In the genomic region with DNA sequence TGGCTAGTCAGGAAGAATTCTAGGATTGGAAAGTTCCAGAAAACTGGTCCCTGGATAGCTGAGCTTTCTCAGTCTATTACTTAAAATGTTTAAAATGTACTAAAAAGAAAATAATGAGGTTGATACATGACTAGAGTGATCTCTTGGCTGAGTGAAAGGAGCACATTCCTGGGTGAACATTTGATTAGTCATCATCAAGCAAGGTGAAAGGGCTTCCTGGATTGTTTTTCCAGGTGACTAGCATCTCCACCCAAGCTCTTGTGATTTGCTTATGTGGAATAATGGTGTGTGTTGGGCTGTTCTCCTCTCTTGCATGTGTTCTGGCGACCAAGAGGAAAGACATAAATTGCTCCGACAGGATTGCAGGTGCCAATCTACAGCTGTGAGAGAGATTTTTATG, we compare ENCODE assay signal across 13 cellular contexts. TPM values are rescaled to one million over a fixed set of nuclear protein-coding genes. Genes with fewer than 3 reads are reported as not detected.
DNase-seq lines count a peak whose midpoint lies in the region; ATAC-seq and TF ChIP-seq lines count a peak whose summit lies in the region.
"Had no signal": no experiment of that assay in that cellular context is flagged by ENCODE, and none has a peak within 500 bp of the region (broad histone marks: within the 10 kb centered on the region; RNA-seq: fewer than 3 reads in every experiment).

No MANE protein-coding gene starts in this region.

- H3K4me3 ChIP-seq in PC-9 (peak overlapping the region; percentile 14; the same call in 1 of the 2 replicates), epithelial cell of proximal tubule (ENCODE audit: low read depth, low read length) (no peak overlapping the region), trophoblast cell (ENCODE audit: low read depth, low read length) (no peak overlapping the region), neuronal stem cell (ENCODE audit: low read length in 2 of 2) (no peak overlapping the region)

- CTCF ChIA-PET in PC-9 (lab: Charles Lee) = no interaction called here

- H2AFZ ChIP-seq in PC-9 (no peak overlapping the region), trophoblast cell (ENCODE audit: insufficient read depth, low read length, poor library complexity) (no peak overlapping the region), neuronal stem cell (ENCODE audit: low read length) (no peak overlapping the region)

- no peak overlapping the region for H2BK12ac ChIP-seq in trophoblast cell (ENCODE audit: low read length)
- H2BK12ac ChIP-seq in neuronal stem cell (ENCODE audit: low read length) = no peak overlapping the region

- no peak overlapping the region for H3K18ac ChIP-seq in trophoblast cell (ENCODE audit: low read length)
- H3K18ac ChIP-seq in neuronal stem cell (ENCODE audit: low read length) = no peak overlapping the region

- H2AK5ac ChIP-seq in trophoblast cell (ENCODE audit: low read length) (no peak overlapping the region), neuronal stem cell (ENCODE audit: low read depth, low read length) (no peak overlapping the region)

- no peaks in the 10 kb centered on the region; the same call in 1 of the 2 replicates for H3K9me3 ChIP-seq in PC-9 (ENCODE audit: insufficient read depth, low read depth)
- H3K9me3 ChIP-seq in trophoblast cell (ENCODE audit: insufficient read depth, low read depth, low read length) = no peaks in the 10 kb centered on the region
- no peaks in the 10 kb centered on the region for H3K9me3 ChIP-seq in neuronal stem cell (replicated peaks in 1 of 2; ENCODE audit: control insufficient read depth in 2 of 2, insufficient read depth in 1 of 2, low read depth in 1 of 2, low read length in 2 of 2)

- H3K4me1 ChIP-seq in PC-9 (replicated peaks; ENCODE audit: insufficient read depth) (peaks cover 58% of the 10 kb centered on the region), trophoblast cell (ENCODE audit: control insufficient read depth in 1 of 2, insufficient read depth in 2 of 2, low read length in 2 of 2) (peaks cover 2 to 5% of the 10 kb centered on the region in 2 experiments), neuronal stem cell (ENCODE audit: control insufficient read depth in 2 of 2, insufficient read depth in 1 of 2, low read depth in 1 of 2, low read length in 2 of 2) (no peaks in the 10 kb centered on the region)

- peaks cover 29% of the 10 kb centered on the region for H3F3A ChIP-seq in PC-9 (ENCODE audit: insufficient read depth, low read depth)

- H3K27ac ChIP-seq in PC-9 (peak overlapping the region; percentile 94), trophoblast cell (ENCODE audit: low read depth, low read length) (peak overlapping the region; percentile 58), neuronal stem cell (replicated peaks; ENCODE audit: low read length) (no peak overlapping the region)

- no peak for ATAC-seq in HG03521 (IDR thresholded peaks at IDR 0.05; ENCODE audit: unreplicated experiment)
- ATAC-seq in HG03439 (IDR thresholded peaks at IDR 0.05; ENCODE audit: unreplicated experiment) = no peak

- no peaks in the 10 kb centered on the region for H4K20me1 ChIP-seq in PC-9 (ENCODE audit: insufficient read depth)

- peak overlapping the region; percentile 71 for H3K4me2 ChIP-seq in PC-9
- H3K4me2 ChIP-seq in trophoblast cell (ENCODE audit: low read length) = no peak overlapping the region
- no peak overlapping the region for H3K4me2 ChIP-seq in neuronal stem cell (ENCODE audit: insufficient read depth, low read length, poor library complexity, severe bottlenecking)

- no peak overlapping the region for H3K9ac ChIP-seq in trophoblast cell (ENCODE audit: low read length)
- no peak overlapping the region for H3K9ac ChIP-seq in neuronal stem cell (ENCODE audit: low read depth, low read length, poor library complexity)

- H2BK5ac ChIP-seq in trophoblast cell (ENCODE audit: low read depth, low read length, poor library complexity) (peak overlapping the region; percentile 65), neuronal stem cell (ENCODE audit: low read length) (no peak overlapping the region)

- no CpG with 5 or more reads among the region's 2 CpGs for WGBS in trophoblast cell (ENCODE audit: extremely low coverage, insufficient coverage, insufficient read length)
- no CpG with 5 or more reads among the region's 2 CpGs for WGBS in neuronal stem cell (ENCODE audit: extremely low coverage in 2 of 2, insufficient read length in 2 of 2, insufficient replicate concordance in 1 of 2), 2 donors

- H4K91ac ChIP-seq in trophoblast cell (ENCODE audit: low read depth, low read length) (peak overlapping the region; percentile 21), neuronal stem cell (ENCODE audit: low read depth, low read length, poor library complexity) (no peak overlapping the region)

- H3K79me2 ChIP-seq in PC-9 (ENCODE audit: low read depth) (no peaks in the 10 kb centered on the region), trophoblast cell (ENCODE audit: control insufficient read depth, insufficient read depth, low read length, poor library complexity) (no peaks in the 10 kb centered on the region)

- no TSS peak for BruUV-seq in PC-9 (replicated peaks; lab: Mats Ljungman, UMichigan)

- H4K8ac ChIP-seq in trophoblast cell (ENCODE audit: low read depth, low read length) (no peak overlapping the region), neuronal stem cell (ENCODE audit: low read depth, low read length) (no peak overlapping the region)

- peaks cover 5% of the 10 kb centered on the region for H3K79me1 ChIP-seq in trophoblast cell (ENCODE audit: low read length)
- no peaks in the 10 kb centered on the region for H3K79me1 ChIP-seq in neuronal stem cell (ENCODE audit: low read depth, low read length)

- TF ChIP-seq CTCF in PC-9 (conservative IDR thresholded peaks at IDR 0.05) = no peak
- no peak for TF ChIP-seq CTCF in epithelial cell of proximal tubule (conservative IDR thresholded peaks at IDR 0.05; ENCODE audit: low read depth, low read length)

- no peaks in the 10 kb centered on the region for H3K9me2 ChIP-seq in PC-9 (ENCODE audit: insufficient read depth)

- H3K36me3 ChIP-seq in PC-9 (ENCODE audit: low read depth) (no peaks in the 10 kb centered on the region; the same call in 1 of the 2 replicates), trophoblast cell (ENCODE audit: control insufficient read depth in 1 of 2, insufficient read depth in 2 of 2, low read length in 2 of 2) (no peaks in the 10 kb centered on the region), neuronal stem cell (replicated peaks in 1 of 2; ENCODE audit: control insufficient read depth in 2 of 2, insufficient read depth in 2 of 2, low read length in 2 of 2) (no peaks in the 10 kb centered on the region)

- H3K27me3 ChIP-seq in PC-9 (ENCODE audit: insufficient read depth, low read depth) (no peaks in the 10 kb centered on the region), trophoblast cell (ENCODE audit: insufficient read depth, low read length) (no peaks in the 10 kb centered on the region), neuronal stem cell (ENCODE audit: control insufficient read depth in 3 of 3, insufficient read depth in 3 of 3, low read depth in 1 of 3, low read length in 3 of 3) (no peaks in the 10 kb centered on the region)

- no peak overlapping the region for H4K12ac ChIP-seq in trophoblast cell (ENCODE audit: low read depth, low read length)

- H3K23ac ChIP-seq in trophoblast cell (ENCODE audit: low read length) (no peak overlapping the region), neuronal stem cell (ENCODE audit: low read depth, low read length, poor library complexity) (no peak overlapping the region)

- intact Hi-C loops in PC-9 (cut with micrococcal nuclease; ENCODE audit: unreplicated experiment) = loop anchor here (2.0 to 5.0 kb wide), 2 partner anchors 41 to 44 kb away; a partner anchor contains a TSS

- peak; percentile 33 for DNase-seq in DMS53 treated with DMSO at 0.1 percent for 48 hours (lab: John Stamatoyannopoulos, UW; ENCODE audit: unreplicated experiment)
- DNase-seq in PC-9 = peak; percentile 15 to 94
- DNase-seq in epithelial cell of proximal tubule (ENCODE audit: low read depth) = peak; percentile 90
- DNase-seq in trophoblast cell = peak in 1 of 2 donors; percentile 31
- DNase-seq in NCI-H2171 treated with DMSO at 0.1 percent for 48 hours (lab: John Stamatoyannopoulos, UW) = no peak
- no peak for DNase-seq in neuronal stem cell (ENCODE audit: low spot score)
- DNase-seq: activated CD4-positive, alpha-beta T cell treated with anti-CD3 and anti-CD28 coated beads for 4 hours; activated T-cell treated with anti-CD3 and anti-CD28 coated beads, Interleukin-2, amount 50 U/mL, for 48 hours; KBM-7; NCI-H1436; stimulated activated CD4-positive, alpha-beta T cell treated with anti-CD3 and anti-CD28 coated beads, Interleukin-12 subunit alpha, Interleukin-12 subunit beta, amount 100 ng/mL, for 4 hours had no signal

- H3K4ac ChIP-seq in trophoblast cell (ENCODE audit: low read depth, low read length) (no peak overlapping the region), neuronal stem cell (ENCODE audit: low read length) (no peak overlapping the region)

- no peak overlapping the region for H3K14ac ChIP-seq in trophoblast cell (ENCODE audit: low read length)
- no peak overlapping the region for H3K14ac ChIP-seq in neuronal stem cell (ENCODE audit: low read length)

- POLR2A ChIA-PET in PC-9 (lab: Charles Lee; ENCODE audit: unreplicated experiment) = no interaction called here

- H2BK120ac ChIP-seq in trophoblast cell (ENCODE audit: insufficient read depth, low read length, poor library complexity) = no peak overlapping the region
- no peak overlapping the region for H2BK120ac ChIP-seq in neuronal stem cell (ENCODE audit: low read depth, low read length)

- H2BK15ac ChIP-seq in neuronal stem cell (ENCODE audit: low read length) = no peak overlapping the region

RNA-seq across cellular contexts. Expression of a gene that starts 42.9 kb away (rescaled TPM):
- 4.8 and 7.0 TPM in 2 replicates for total RNA-seq in PC-9 (2021)
- 23.2 and 48.5 TPM in 2 replicates for total RNA-seq in epithelial cell of proximal tubule
- 39.7 and 42.2 TPM in 2 replicates for polyA plus RNA-seq in trophoblast cell (2013)
- polyA plus RNA-seq in neuronal stem cell (2013, experiment 1 of 2) = 26.8 TPM
- 26.8 TPM for polyA plus RNA-seq in neuronal stem cell (2013, experiment 2 of 2)

Comparison
In these comparisons a context has a peak if more than half of its experiments do, and no peak if none do; other contexts are left out.
1. DNase-seq: peak in DMS53 treated with DMSO at 0.1 percent for 48 hours (single experiment), PC-9 (2 of 2) and epithelial cell of proximal tubule (single experiment); none in NCI-H2171 treated with DMSO at 0.1 percent for 48 hours (single experiment) and neuronal stem cell (single experiment).